Comparison of ENCODE assay signal across 24 cellular contexts in genomic region chr1:52549267-52549666, GRCh38. TPM values are rescaled to one million over a fixed set of nuclear protein-coding genes. Genes with fewer than 3 reads are reported as not detected.
DNase-seq lines count a peak whose midpoint lies in the region; ATAC-seq and TF ChIP-seq lines count a peak whose summit lies in the region.
"Had no signal": no experiment of that assay in that cellular context is flagged by ENCODE, and none has a peak within 500 bp of the region (broad histone marks: within the 10 kb centered on the region; RNA-seq: fewer than 3 reads in every experiment).

No MANE protein-coding gene starts in this region.

- no peak overlapping the region for H3K4me3 ChIP-seq in SK-N-SH (ENCODE audit: low read depth in 2 of 2, low read length in 1 of 2)
- no peak overlapping the region for H3K4me3 ChIP-seq in CD8-positive, alpha-beta memory T cell (ENCODE audit: low read length)
- H3K4me3 ChIP-seq: body of pancreas, HAP-1, SK-N-MC, tibial nerve had no signal

- POLR2A ChIA-PET in SK-N-SH (lab: Yijun Ruan, JAX): no interaction called here
- POLR2A ChIA-PET in CD8-positive, alpha-beta memory T cell (lab: Charles Lee): no interaction called here
- POLR2A ChIA-PET in T-cell (lab: Charles Lee): interaction anchor here in 1 of 2 donors (0.6 kb wide), 1 partner anchor 29 kb away, joined by 3 read pairs; no protein-coding TSS in a partner anchor

- H2AFZ ChIP-seq in SK-N-SH (ENCODE audit: low read depth): no peak overlapping the region

- no peak for ATAC-seq in SK-N-SH treated with all-trans-retinoic acid at 6 μM for 48 hours
- no peak for ATAC-seq in T-cell (replicated peaks in 1 of 4)
- ATAC-seq in naive B cell (ENCODE audit: low read depth in 2 of 2): no peak
- ATAC-seq in activated CD8-positive, alpha-beta memory T cell treated with anti-CD3 and anti-CD28 coated beads, Interleukin-2, amount 10 ng/mL, durations not matched to agents 7 days and 5 days: no peak
- ATAC-seq: body of pancreas, left colon had no signal

- peak overlapping the region in 6 of 8 donors; percentile 1 to 51 (median 16) for H3K27ac Mint-ChIP-seq in CD8-positive, alpha-beta memory T cell
- H3K27ac Mint-ChIP-seq in T-cell (peak overlapping the region; percentile 38 to 66), naive B cell (peak overlapping the region in 4 of 6 donors; percentile 15 to 35 (median 20))
- H3K27ac Mint-ChIP-seq in activated CD8-positive, alpha-beta memory T cell treated with anti-CD3 and anti-CD28 coated beads, Interleukin-2, amount 10 ng/mL, durations not matched to agents 7 days and 5 days: no peak overlapping the region
- H3K27ac Mint-ChIP-seq: T-helper 2 cell treated with Interferon-gamma antibody and Interleukin-4, amounts not matched to agents 5 μg/mL and 100 μg/mL, for 36 hours had no signal

- H3K9ac ChIP-seq in SK-N-SH: no peak overlapping the region

- no peaks in the 10 kb centered on the region for H3K27me3 ChIP-seq in SK-N-SH (ENCODE audit: insufficient read depth)
- H3K27me3 ChIP-seq in CD8-positive, alpha-beta memory T cell (ENCODE audit: insufficient read depth, low read length, poor library complexity, severe bottlenecking): no peaks in the 10 kb centered on the region
- H3K27me3 ChIP-seq: body of pancreas, tibial nerve had no signal

- H3K27me3 Mint-ChIP-seq in CD8-positive, alpha-beta memory T cell: no peaks in the 10 kb centered on the region
- no peaks in the 10 kb centered on the region for H3K27me3 Mint-ChIP-seq in T-cell
- H3K27me3 Mint-ChIP-seq in naive B cell: no peaks in the 10 kb centered on the region
- H3K27me3 Mint-ChIP-seq in activated CD8-positive, alpha-beta memory T cell treated with anti-CD3 and anti-CD28 coated beads, Interleukin-2, amount 10 ng/mL, durations not matched to agents 7 days and 5 days: no peaks in the 10 kb centered on the region

- no peak for TF ChIP-seq RAD21 in SK-N-SH (IDR thresholded peaks at IDR 0.05; ENCODE audit: low read length)

- H3F3A ChIP-seq in SK-N-SH (replicated peaks; ENCODE audit: insufficient read depth): peaks cover 18% of the 10 kb centered on the region

- peaks cover 0 to 3% of the 10 kb centered on the region in 2 experiments; a peak in 3 of 4 replicates for H3K4me1 ChIP-seq in SK-N-SH (ENCODE audit: control insufficient read depth in 1 of 2, insufficient read depth in 2 of 2, low read depth in 1 of 2, low read length in 1 of 2)
- peaks cover 32% of the 10 kb centered on the region for H3K4me1 ChIP-seq in CD8-positive, alpha-beta memory T cell (ENCODE audit: insufficient read depth, low read length)

- peaks cover 91% of the 10 kb centered on the region for H3K79me2 ChIP-seq in SK-N-SH (ENCODE audit: insufficient read depth)

- H3K4me2 ChIP-seq in SK-N-SH: no peak overlapping the region

- no peak overlapping the region for H3K27ac ChIP-seq in SK-N-SH (ENCODE audit: low read depth in 2 of 2, low read length in 1 of 2)
- no peak overlapping the region for H3K27ac ChIP-seq in CD8-positive, alpha-beta memory T cell (ENCODE audit: low read depth, low read length)
- H3K27ac ChIP-seq: 22Rv1, body of pancreas, SK-N-MC, tibial nerve, VCaP had no signal

- peaks cover 0 to 6% of the 10 kb centered on the region in 2 experiments for H3K36me3 ChIP-seq in SK-N-SH (replicated peaks in 1 of 2; ENCODE audit: control insufficient read depth in 1 of 2, insufficient read depth in 2 of 2, low read length in 1 of 2)
- no peaks in the 10 kb centered on the region for H3K36me3 ChIP-seq in CD8-positive, alpha-beta memory T cell (ENCODE audit: insufficient read depth, low read length)
- H3K36me3 ChIP-seq: HAP-1, tibial nerve had no signal

- peaks cover 0 to under 1% (median 0%) of the 10 kb centered on the region in 5 donors for H3K9me3 Mint-ChIP-seq in CD8-positive, alpha-beta memory T cell
- H3K9me3 Mint-ChIP-seq in T-cell: peaks cover 0 to 4% (median 0%) of the 10 kb centered on the region in 3 donors
- peaks cover 0 to 4% (median under 1%) of the 10 kb centered on the region in 7 donors for H3K9me3 Mint-ChIP-seq in naive B cell
- peaks cover 2% of the 10 kb centered on the region for H3K9me3 Mint-ChIP-seq in activated CD8-positive, alpha-beta memory T cell treated with anti-CD3 and anti-CD28 coated beads, Interleukin-2, amount 10 ng/mL, durations not matched to agents 7 days and 5 days (ENCODE audit: low read depth)
- H3K9me3 Mint-ChIP-seq: immature natural killer cell had no signal

- peak overlapping the region in 3 of 7 donors; percentile 1 to 21 (median 4) for H3K4me3 Mint-ChIP-seq in CD8-positive, alpha-beta memory T cell
- H3K4me3 Mint-ChIP-seq in T-cell (peak overlapping the region; percentile 1 to 14 (median 8)), naive B cell (peak overlapping the region in 4 of 8 donors; percentile 4 to 26 (median 13))
- H3K4me3 Mint-ChIP-seq in activated CD8-positive, alpha-beta memory T cell treated with anti-CD3 and anti-CD28 coated beads, Interleukin-2, amount 10 ng/mL, durations not matched to agents 7 days and 5 days: no peak overlapping the region
- H3K4me3 Mint-ChIP-seq: immature natural killer cell; T-helper 2 cell treated with Interferon-gamma antibody and Interleukin-4, amounts not matched to agents 5 μg/mL and 100 μg/mL, for 36 hours had no signal

- peaks cover 53% of the 10 kb centered on the region for H4K20me1 ChIP-seq in SK-N-SH (ENCODE audit: insufficient read depth)

- no peaks in the 10 kb centered on the region for H3K9me3 ChIP-seq in SK-N-SH
- no peaks in the 10 kb centered on the region for H3K9me3 ChIP-seq in CD8-positive, alpha-beta memory T cell (ENCODE audit: low read length)
- H3K9me3 ChIP-seq: body of pancreas, HAP-1 had no signal

- H3K4me1 Mint-ChIP-seq in CD8-positive, alpha-beta memory T cell: peaks cover 41 to 62% (median 59%) of the 10 kb centered on the region in 3 donors
- H3K4me1 Mint-ChIP-seq in T-cell (peaks cover 50 to 53% (median 50%) of the 10 kb centered on the region in 3 donors), naive B cell (peaks cover 15 to 52% (median 47%) of the 10 kb centered on the region in 3 donors)
- H3K4me1 Mint-ChIP-seq in activated CD8-positive, alpha-beta memory T cell treated with anti-CD3 and anti-CD28 coated beads, Interleukin-2, amount 10 ng/mL, durations not matched to agents 7 days and 5 days: peaks cover 14% of the 10 kb centered on the region

- no peak for DNase-seq in SK-N-SH
- no peak for DNase-seq in CD8-positive, alpha-beta memory T cell
- no peak for DNase-seq in T-cell
- DNase-seq in naive B cell: no peak
- DNase-seq in stimulated activated CD4-positive, alpha-beta T cell treated with anti-CD3 and anti-CD28 coated beads, Interleukin-4, amount 100 ng/mL, for 1 hour: no peak
- DNase-seq in activated gamma-delta T cell (lab: John Stamatoyannopoulos, UW): no peak
- DNase-seq in activated CD8-positive, alpha-beta memory T cell treated with anti-CD3 and anti-CD28 coated beads, Interleukin-2, amount 10 ng/mL, durations not matched to agents 7 days and 5 days: no peak
- DNase-seq: body of pancreas, DMS153, hypothalamus, immature natural killer cell, left colon, NCI-H1417 treated with DMSO at 0.1 percent for 48 hours, NCI-H2081 treated with DMSO at 0.1 percent for 48 hours, NCI-H345, NCI-H748 treated with DMSO at 0.1 percent for 48 hours had no signal

- TF ChIP-seq CTCF in SK-N-SH (IDR thresholded peaks at IDR 0.05): no peak

- TF ChIP-seq EP300 in SK-N-SH (IDR thresholded peaks at IDR 0.05; ENCODE audit: borderline replicate concordance in 1 of 2, low read depth in 1 of 2, low read length in 1 of 2): no peak

- H3K9me2 ChIP-seq in SK-N-SH: no peaks in the 10 kb centered on the region

- peaks cover 2 to 13% (median 9%) of the 10 kb centered on the region in 3 donors for H3K36me3 Mint-ChIP-seq in CD8-positive, alpha-beta memory T cell
- peaks cover 7% of the 10 kb centered on the region for H3K36me3 Mint-ChIP-seq in T-cell
- no peaks in the 10 kb centered on the region for H3K36me3 Mint-ChIP-seq in naive B cell
- H3K36me3 Mint-ChIP-seq in activated CD8-positive, alpha-beta memory T cell treated with anti-CD3 and anti-CD28 coated beads, Interleukin-2, amount 10 ng/mL, durations not matched to agents 7 days and 5 days: peaks cover 31% of the 10 kb centered on the region
- H3K36me3 Mint-ChIP-seq: immature natural killer cell had no signal

- CTCF ChIA-PET in SK-N-SH (lab: Yijun Ruan, JAX) (interaction anchor here (0.8 kb wide), 1 partner anchor 513 kb away, joined by 3 read pairs; no protein-coding TSS in a partner anchor), T-cell (lab: Charles Lee) (no interaction called here)
- CTCF ChIA-PET in CD8-positive, alpha-beta memory T cell (lab: Charles Lee): no interaction called here
- CTCF ChIA-PET in activated CD8-positive, alpha-beta memory T cell treated with anti-CD3 and anti-CD28 coated beads, Interleukin-2, amount 10 ng/mL, durations not matched to agents 7 days and 5 days (lab: Charles Lee): interaction anchor here (1.5 kb wide), 1 partner anchor 20 kb away, joined by 3 read pairs; no protein-coding TSS in a partner anchor

TF ChIP-seq in SK-N-SH treated with all-trans-retinoic acid at 6 μM for 48 hours, 23 proteins besides CTCF, POLR2A, EP300 and RAD21:
- TF ChIP-seq ZFP3 (CRISPR knock-in tag; IDR thresholded peaks at IDR 0.05) (peak; percentile 75; the same call in 1 of the 2 replicates), ZNF565 (CRISPR knock-in tag; conservative IDR thresholded peaks at IDR 0.05; ENCODE audit: low read depth) (no peak)

TF ChIP-seq in SK-N-SH, 30 proteins besides CTCF, POLR2A, EP300 and RAD21 (continues in another document):
- TF ChIP-seq SMC3 (IDR thresholded peaks at IDR 0.05; ENCODE audit: low read depth, low read length) (no peak), ELF1 (IDR thresholded peaks at IDR 0.05) (no peak), FOXJ3 (CRISPR knock-in tag; IDR thresholded peaks at IDR 0.05) (no peak), RFX5 (IDR thresholded peaks at IDR 0.05; ENCODE audit: low read length) (no peak)

RNA-seq across cellular contexts. Expression of gene TUT4, which starts 3.6 kb away (rescaled TPM):
- 27.2 and 28.3 TPM in 2 replicates for polyA plus RNA-seq in SK-N-SH (2012; rRNA removed)
- polyA plus RNA-seq in SK-N-SH (2012; cell fraction: cytosol; rRNA removed): 17.6 and 18.1 TPM in 2 replicates
- 123 and 132 TPM in 2 replicates for polyA plus RNA-seq in SK-N-SH (2012; cell fraction: nucleus; rRNA removed)
- total RNA-seq in CD8-positive, alpha-beta memory T cell: 10 to 100 TPM; 54.1 to 63.1 TPM
- polyA plus RNA-seq in CD8-positive, alpha-beta memory T cell: 40.1 TPM
- 100 to 1,000 TPM; 109 to 143 (median 129) TPM for total RNA-seq in T-cell
- polyA plus RNA-seq in naive B cell (ENCODE audit: low read depth in 6 of 6): 10 to 100 TPM; 35.7 to 47.9 (median 38.8) TPM
- total RNA-seq in activated CD8-positive, alpha-beta memory T cell treated with anti-CD3 and anti-CD28 coated beads, Interleukin-2, amount 10 ng/mL, durations not matched to agents 7 days and 5 days: 10 to 100 TPM; 60.4 to 76.5 TPM

RNA-seq across cellular contexts. Expression of gene GPX7, which starts 52.9 kb away (rescaled TPM):
- polyA plus RNA-seq in SK-N-SH (2012; rRNA removed) (5.7 and 6.2 TPM in 2 replicates), naive B cell (ENCODE audit: low read depth in 6 of 6) (10 to 100 TPM; 22.2 to 49.8 (median 34.8) TPM)
- 4.4 and 6.3 TPM in 2 replicates for polyA plus RNA-seq in SK-N-SH (2012; cell fraction: cytosol; rRNA removed)
- 2.7 and 2.9 TPM in 2 replicates for polyA plus RNA-seq in SK-N-SH (2012; cell fraction: nucleus; rRNA removed)
- total RNA-seq in CD8-positive, alpha-beta memory T cell: 10 to 100 TPM; 29.9 to 30.0 TPM
- 31.9 TPM for polyA plus RNA-seq in CD8-positive, alpha-beta memory T cell
- total RNA-seq in T-cell: 10 to 100 TPM; 13.4 to 28.1 (median 22.9) TPM
- 10 to 100 TPM; 14.4 to 15.3 TPM for total RNA-seq in activated CD8-positive, alpha-beta memory T cell treated with anti-CD3 and anti-CD28 coated beads, Interleukin-2, amount 10 ng/mL, durations not matched to agents 7 days and 5 days
- total RNA-seq: G401 had no signal

Comparison
In these comparisons a context has a peak if more than half of its experiments do, and no peak if none do; other contexts are left out.
1. CTCF ChIA-PET loops: an anchor here in SK-N-SH (0.8 kb wide) and activated CD8-positive, alpha-beta memory T cell treated with anti-CD3 and anti-CD28 coated beads, Interleukin-2, amount 10 ng/mL, durations not matched to agents 7 days and 5 days (1.5 kb wide); none called in CD8-positive, alpha-beta memory T cell and T-cell.